1 cellular context compared by ENCODE assay signal in the genomic region with DNA sequence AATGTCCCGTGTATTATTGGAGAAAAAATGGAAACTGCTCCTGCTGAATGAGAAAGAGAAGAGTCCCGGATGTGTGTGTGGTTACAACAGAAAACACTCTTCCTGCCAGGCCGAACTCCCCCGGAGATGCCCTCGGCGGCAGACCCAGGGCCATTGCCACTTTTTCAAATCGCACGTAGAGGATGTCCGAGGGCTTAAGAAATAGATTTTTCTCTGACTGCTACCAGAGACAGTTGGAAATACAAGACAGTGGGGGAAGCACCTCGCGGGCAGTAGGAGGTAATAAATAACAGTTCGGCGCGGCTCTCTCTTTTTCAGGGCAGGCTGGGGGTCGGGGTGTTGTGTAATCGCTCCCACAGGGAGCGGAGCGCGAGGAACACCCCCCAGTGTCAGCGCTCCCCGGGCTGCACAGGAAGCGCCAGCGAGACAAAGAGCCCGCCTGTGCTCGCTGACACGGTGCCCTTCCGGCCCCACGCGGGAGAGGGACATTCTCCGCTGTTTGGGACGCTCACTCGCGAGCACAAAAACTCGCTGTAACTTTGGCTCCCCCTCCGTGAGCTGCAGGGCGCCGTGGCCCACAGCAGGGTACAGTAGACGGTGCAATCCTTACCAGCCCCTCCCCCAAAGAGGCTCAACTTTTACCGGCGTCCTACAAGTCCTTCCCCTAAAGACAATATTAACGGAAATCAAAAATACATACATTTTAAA.
TF ChIP-seq lines count a peak whose summit lies in the region.

No MANE protein-coding gene starts in this region.

TF ChIP-seq in HEK293, 187 proteins besides CTCF, POLR2A, EP300 and RAD21 (continued from another document and continues in another):
- TF ChIP-seq, protein P1, sequence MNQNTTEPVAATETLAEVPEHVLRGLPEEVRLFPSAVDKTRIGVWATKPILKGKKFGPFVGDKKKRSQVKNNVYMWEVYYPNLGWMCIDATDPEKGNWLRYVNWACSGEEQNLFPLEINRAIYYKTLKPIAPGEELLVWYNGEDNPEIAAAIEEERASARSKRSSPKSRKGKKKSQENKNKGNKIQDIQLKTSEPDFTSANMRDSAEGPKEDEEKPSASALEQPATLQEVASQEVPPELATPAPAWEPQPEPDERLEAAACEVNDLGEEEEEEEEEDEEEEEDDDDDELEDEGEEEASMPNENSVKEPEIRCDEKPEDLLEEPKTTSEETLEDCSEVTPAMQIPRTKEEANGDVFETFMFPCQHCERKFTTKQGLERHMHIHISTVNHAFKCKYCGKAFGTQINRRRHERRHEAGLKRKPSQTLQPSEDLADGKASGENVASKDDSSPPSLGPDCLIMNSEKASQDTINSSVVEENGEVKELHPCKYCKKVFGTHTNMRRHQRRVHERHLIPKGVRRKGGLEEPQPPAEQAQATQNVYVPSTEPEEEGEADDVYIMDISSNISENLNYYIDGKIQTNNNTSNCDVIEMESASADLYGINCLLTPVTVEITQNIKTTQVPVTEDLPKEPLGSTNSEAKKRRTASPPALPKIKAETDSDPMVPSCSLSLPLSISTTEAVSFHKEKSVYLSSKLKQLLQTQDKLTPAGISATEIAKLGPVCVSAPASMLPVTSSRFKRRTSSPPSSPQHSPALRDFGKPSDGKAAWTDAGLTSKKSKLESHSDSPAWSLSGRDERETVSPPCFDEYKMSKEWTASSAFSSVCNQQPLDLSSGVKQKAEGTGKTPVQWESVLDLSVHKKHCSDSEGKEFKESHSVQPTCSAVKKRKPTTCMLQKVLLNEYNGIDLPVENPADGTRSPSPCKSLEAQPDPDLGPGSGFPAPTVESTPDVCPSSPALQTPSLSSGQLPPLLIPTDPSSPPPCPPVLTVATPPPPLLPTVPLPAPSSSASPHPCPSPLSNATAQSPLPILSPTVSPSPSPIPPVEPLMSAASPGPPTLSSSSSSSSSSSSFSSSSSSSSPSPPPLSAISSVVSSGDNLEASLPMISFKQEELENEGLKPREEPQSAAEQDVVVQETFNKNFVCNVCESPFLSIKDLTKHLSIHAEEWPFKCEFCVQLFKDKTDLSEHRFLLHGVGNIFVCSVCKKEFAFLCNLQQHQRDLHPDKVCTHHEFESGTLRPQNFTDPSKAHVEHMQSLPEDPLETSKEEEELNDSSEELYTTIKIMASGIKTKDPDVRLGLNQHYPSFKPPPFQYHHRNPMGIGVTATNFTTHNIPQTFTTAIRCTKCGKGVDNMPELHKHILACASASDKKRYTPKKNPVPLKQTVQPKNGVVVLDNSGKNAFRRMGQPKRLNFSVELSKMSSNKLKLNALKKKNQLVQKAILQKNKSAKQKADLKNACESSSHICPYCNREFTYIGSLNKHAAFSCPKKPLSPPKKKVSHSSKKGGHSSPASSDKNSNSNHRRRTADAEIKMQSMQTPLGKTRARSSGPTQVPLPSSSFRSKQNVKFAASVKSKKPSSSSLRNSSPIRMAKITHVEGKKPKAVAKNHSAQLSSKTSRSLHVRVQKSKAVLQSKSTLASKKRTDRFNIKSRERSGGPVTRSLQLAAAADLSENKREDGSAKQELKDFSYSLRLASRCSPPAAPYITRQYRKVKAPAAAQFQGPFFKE (tag by site-specific recombination; IDR thresholded peaks at IDR 0.05; ENCODE audit: borderline replicate concordance) = no peak
- TF ChIP-seq ZNF626 (tag by site-specific recombination; IDR thresholded peaks at IDR 0.05) = no peak
- TF ChIP-seq, protein P2, sequence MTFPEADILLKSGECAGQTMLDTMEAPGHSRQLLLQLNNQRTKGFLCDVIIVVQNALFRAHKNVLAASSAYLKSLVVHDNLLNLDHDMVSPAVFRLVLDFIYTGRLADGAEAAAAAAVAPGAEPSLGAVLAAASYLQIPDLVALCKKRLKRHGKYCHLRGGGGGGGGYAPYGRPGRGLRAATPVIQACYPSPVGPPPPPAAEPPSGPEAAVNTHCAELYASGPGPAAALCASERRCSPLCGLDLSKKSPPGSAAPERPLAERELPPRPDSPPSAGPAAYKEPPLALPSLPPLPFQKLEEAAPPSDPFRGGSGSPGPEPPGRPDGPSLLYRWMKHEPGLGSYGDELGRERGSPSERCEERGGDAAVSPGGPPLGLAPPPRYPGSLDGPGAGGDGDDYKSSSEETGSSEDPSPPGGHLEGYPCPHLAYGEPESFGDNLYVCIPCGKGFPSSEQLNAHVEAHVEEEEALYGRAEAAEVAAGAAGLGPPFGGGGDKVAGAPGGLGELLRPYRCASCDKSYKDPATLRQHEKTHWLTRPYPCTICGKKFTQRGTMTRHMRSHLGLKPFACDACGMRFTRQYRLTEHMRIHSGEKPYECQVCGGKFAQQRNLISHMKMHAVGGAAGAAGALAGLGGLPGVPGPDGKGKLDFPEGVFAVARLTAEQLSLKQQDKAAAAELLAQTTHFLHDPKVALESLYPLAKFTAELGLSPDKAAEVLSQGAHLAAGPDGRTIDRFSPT (tag by site-specific recombination; IDR thresholded peaks at IDR 0.05) = no peak
- TF ChIP-seq ZNF664 (tag by site-specific recombination; IDR thresholded peaks at IDR 0.05) = no peak
- TF ChIP-seq KLF7 (tag by site-specific recombination; IDR thresholded peaks at IDR 0.05; ENCODE audit: borderline replicate concordance) = no peak
- TF ChIP-seq SCRT2 (tag by site-specific recombination; IDR thresholded peaks at IDR 0.05) = no peak
- TF ChIP-seq YY1 (tag by site-specific recombination; IDR thresholded peaks at IDR 0.05) = peak; percentile 21; the same call in 1 of the 2 replicates
- no peak for TF ChIP-seq ZNF223 (tag by site-specific recombination; IDR thresholded peaks at IDR 0.05)
- peak; percentile 92 for TF ChIP-seq ZBTB8A (tag by site-specific recombination; IDR thresholded peaks at IDR 0.05)
- TF ChIP-seq ZFHX2 (tag by site-specific recombination; conservative IDR thresholded peaks at IDR 0.05) = 0 out of 2 replicates have a peak, but pooled peaks have one; percentile 8
- TF ChIP-seq ZNF2 (tag by site-specific recombination; IDR thresholded peaks at IDR 0.05) = 0 out of 2 replicates have a peak, but pooled peaks have one; percentile 24
- TF ChIP-seq, protein P3, sequence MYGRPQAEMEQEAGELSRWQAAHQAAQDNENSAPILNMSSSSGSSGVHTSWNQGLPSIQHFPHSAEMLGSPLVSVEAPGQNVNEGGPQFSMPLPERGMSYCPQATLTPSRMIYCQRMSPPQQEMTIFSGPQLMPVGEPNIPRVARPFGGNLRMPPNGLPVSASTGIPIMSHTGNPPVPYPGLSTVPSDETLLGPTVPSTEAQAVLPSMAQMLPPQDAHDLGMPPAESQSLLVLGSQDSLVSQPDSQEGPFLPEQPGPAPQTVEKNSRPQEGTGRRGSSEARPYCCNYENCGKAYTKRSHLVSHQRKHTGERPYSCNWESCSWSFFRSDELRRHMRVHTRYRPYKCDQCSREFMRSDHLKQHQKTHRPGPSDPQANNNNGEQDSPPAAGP (tag by site-specific recombination; IDR thresholded peaks at IDR 0.05) = 0 out of 2 replicates have a peak, but pooled peaks have one; percentile 14
- TF ChIP-seq, protein P4, sequence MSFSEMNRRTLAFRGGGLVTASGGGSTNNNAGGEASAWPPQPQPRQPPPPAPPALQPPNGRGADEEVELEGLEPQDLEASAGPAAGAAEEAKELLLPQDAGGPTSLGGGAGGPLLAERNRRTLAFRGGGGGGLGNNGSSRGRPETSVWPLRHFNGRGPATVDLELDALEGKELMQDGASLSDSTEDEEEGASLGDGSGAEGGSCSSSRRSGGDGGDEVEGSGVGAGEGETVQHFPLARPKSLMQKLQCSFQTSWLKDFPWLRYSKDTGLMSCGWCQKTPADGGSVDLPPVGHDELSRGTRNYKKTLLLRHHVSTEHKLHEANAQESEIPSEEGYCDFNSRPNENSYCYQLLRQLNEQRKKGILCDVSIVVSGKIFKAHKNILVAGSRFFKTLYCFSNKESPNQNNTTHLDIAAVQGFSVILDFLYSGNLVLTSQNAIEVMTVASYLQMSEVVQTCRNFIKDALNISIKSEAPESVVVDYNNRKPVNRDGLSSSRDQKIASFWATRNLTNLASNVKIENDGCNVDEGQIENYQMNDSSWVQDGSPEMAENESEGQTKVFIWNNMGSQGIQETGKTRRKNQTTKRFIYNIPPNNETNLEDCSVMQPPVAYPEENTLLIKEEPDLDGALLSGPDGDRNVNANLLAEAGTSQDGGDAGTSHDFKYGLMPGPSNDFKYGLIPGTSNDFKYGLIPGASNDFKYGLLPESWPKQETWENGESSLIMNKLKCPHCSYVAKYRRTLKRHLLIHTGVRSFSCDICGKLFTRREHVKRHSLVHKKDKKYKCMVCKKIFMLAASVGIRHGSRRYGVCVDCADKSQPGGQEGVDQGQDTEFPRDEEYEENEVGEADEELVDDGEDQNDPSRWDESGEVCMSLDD (tag by site-specific recombination; IDR thresholded peaks at IDR 0.05) = no peak
- no peak for TF ChIP-seq TRIM28 (IDR thresholded peaks at IDR 0.05; ENCODE audit: borderline replicate concordance, low read length)
- TF ChIP-seq, protein P5, sequence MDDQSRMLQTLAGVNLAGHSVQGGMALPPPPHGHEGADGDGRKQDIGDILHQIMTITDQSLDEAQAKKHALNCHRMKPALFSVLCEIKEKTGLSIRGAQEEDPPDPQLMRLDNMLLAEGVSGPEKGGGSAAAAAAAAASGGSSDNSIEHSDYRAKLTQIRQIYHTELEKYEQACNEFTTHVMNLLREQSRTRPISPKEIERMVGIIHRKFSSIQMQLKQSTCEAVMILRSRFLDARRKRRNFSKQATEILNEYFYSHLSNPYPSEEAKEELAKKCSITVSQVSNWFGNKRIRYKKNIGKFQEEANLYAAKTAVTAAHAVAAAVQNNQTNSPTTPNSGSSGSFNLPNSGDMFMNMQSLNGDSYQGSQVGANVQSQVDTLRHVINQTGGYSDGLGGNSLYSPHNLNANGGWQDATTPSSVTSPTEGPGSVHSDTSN (CRISPR knock-in tag; IDR thresholded peaks at IDR 0.05) = no peak
- TF ChIP-seq ZNF138 (tag by site-specific recombination; IDR thresholded peaks at IDR 0.05; ENCODE audit: borderline replicate concordance) = no peak
- TF ChIP-seq WT1 (tag by site-specific recombination; IDR thresholded peaks at IDR 0.05) = 0 out of 2 replicates have a peak, but pooled peaks have one; percentile 14
- 0 out of 2 replicates have a peak, but pooled peaks have one; percentile 18 for TF ChIP-seq EGR2 (tag by site-specific recombination; IDR thresholded peaks at IDR 0.05; ENCODE audit: low read depth)
- TF ChIP-seq ZNF133 (tag by site-specific recombination; IDR thresholded peaks at IDR 0.05) = 0 out of 2 replicates have a peak, but pooled peaks have one; percentile 5
- TF ChIP-seq SP7 (tag by site-specific recombination; IDR thresholded peaks at IDR 0.05) = peak; percentile 37; the same call in 1 of the 2 replicates
- TF ChIP-seq ZBTB17 (tag by site-specific recombination; IDR thresholded peaks at IDR 0.05) = peak; percentile 81
- 0 out of 2 replicates have a peak, but pooled peaks have one; percentile 22 for TF ChIP-seq MYNN (tag by site-specific recombination; IDR thresholded peaks at IDR 0.05; ENCODE audit: borderline replicate concordance)
- TF ChIP-seq ZNF76 (tag by site-specific recombination; IDR thresholded peaks at IDR 0.05; ENCODE audit: borderline replicate concordance, low read depth) = 0 out of 2 replicates have a peak, but pooled peaks have one; percentile 24
- TF ChIP-seq OSR2 (tag by site-specific recombination; IDR thresholded peaks at IDR 0.05) = 0 out of 2 replicates have a peak, but pooled peaks have one; percentile 21
- TF ChIP-seq, protein P6, sequence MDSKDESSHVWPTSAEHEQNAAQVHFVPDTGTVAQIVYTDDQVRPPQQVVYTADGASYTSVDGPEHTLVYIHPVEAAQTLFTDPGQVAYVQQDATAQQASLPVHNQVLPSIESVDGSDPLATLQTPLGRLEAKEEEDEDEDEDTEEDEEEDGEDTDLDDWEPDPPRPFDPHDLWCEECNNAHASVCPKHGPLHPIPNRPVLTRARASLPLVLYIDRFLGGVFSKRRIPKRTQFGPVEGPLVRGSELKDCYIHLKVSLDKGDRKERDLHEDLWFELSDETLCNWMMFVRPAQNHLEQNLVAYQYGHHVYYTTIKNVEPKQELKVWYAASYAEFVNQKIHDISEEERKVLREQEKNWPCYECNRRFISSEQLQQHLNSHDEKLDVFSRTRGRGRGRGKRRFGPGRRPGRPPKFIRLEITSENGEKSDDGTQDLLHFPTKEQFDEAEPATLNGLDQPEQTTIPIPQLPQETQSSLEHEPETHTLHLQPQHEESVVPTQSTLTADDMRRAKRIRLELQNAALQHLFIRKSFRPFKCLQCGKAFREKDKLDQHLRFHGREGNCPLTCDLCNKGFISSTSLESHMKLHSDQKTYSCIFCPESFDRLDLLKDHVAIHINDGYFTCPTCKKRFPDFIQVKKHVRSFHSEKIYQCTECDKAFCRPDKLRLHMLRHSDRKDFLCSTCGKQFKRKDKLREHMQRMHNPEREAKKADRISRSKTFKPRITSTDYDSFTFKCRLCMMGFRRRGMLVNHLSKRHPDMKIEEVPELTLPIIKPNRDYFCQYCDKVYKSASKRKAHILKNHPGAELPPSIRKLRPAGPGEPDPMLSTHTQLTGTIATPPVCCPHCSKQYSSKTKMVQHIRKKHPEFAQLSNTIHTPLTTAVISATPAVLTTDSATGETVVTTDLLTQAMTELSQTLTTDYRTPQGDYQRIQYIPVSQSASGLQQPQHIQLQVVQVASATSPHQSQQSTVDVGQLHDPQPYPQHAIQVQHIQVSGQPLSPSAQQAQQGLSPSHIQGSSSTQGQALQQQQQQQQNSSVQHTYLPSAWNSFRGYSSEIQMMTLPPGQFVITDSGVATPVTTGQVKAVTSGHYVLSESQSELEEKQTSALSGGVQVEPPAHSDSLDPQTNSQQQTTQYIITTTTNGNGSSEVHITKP (tag by site-specific recombination; IDR thresholded peaks at IDR 0.05) = peak; percentile 82
- no peak for TF ChIP-seq SCRT1 (tag by site-specific recombination; IDR thresholded peaks at IDR 0.05; ENCODE audit: borderline replicate concordance)
- TF ChIP-seq, protein P7, sequence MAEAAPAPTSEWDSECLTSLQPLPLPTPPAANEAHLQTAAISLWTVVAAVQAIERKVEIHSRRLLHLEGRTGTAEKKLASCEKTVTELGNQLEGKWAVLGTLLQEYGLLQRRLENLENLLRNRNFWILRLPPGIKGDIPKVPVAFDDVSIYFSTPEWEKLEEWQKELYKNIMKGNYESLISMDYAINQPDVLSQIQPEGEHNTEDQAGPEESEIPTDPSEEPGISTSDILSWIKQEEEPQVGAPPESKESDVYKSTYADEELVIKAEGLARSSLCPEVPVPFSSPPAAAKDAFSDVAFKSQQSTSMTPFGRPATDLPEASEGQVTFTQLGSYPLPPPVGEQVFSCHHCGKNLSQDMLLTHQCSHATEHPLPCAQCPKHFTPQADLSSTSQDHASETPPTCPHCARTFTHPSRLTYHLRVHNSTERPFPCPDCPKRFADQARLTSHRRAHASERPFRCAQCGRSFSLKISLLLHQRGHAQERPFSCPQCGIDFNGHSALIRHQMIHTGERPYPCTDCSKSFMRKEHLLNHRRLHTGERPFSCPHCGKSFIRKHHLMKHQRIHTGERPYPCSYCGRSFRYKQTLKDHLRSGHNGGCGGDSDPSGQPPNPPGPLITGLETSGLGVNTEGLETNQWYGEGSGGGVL (tag by site-specific recombination; IDR thresholded peaks at IDR 0.05) = peak; percentile 51
- TF ChIP-seq FEZF1 (tag by site-specific recombination; IDR thresholded peaks at IDR 0.05) = peak; percentile 54; the same call in 1 of the 2 replicates
- TF ChIP-seq, protein P8, sequence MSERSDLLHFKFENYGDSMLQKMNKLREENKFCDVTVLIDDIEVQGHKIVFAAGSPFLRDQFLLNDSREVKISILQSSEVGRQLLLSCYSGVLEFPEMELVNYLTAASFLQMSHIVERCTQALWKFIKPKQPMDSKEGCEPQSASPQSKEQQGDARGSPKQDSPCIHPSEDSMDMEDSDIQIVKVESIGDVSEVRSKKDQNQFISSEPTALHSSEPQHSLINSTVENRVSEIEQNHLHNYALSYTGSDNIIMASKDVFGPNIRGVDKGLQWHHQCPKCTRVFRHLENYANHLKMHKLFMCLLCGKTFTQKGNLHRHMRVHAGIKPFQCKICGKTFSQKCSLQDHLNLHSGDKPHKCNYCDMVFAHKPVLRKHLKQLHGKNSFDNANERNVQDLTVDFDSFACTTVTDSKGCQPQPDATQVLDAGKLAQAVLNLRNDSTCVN (tag by site-specific recombination; optimal IDR thresholded peaks at IDR 0.05) = peak; percentile 60
- no peak for TF ChIP-seq ZNF19 (tag by site-specific recombination; IDR thresholded peaks at IDR 0.05; ENCODE audit: low read depth)
- TF ChIP-seq KLF9 (tag by site-specific recombination; IDR thresholded peaks at IDR 0.05; ENCODE audit: low read depth) = no peak
